11 cellular contexts compared by ENCODE assay signal in the genomic region with DNA sequence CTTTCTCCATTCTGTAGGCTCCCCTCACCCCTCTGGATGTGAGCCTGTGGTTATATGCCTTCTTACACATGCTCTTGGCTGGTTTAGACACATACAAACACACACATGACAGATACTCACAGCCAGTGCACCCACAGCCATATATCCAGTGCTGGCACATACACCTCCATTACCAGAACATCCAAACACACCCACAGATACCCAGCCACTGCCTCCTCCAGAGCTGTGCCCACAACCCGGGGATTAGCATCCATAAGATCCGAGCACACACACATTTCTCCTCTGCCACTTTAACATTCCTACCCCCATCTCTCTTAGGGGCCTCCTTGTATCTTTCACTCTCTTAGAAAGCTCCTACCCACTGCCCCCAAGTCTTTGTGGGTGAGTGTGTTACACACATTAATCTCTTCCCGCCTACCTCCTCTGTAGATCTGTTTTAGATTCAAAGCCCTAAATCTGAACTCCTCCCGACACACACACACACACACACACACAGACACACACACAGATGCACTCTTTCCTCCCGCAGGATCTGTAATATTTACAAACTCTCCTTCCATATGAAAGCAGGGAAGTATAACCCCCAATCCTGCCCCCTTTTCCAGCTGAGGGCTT. TPM values are rescaled to one million over a fixed set of nuclear protein-coding genes. Genes with fewer than 3 reads are reported as not detected.
DNase-seq lines count a peak whose midpoint lies in the region; ATAC-seq and TF ChIP-seq lines count a peak whose summit lies in the region.
"Had no signal": no experiment of that assay in that cellular context is flagged by ENCODE, and none has a peak within 500 bp of the region (broad histone marks: within the 10 kb centered on the region; RNA-seq: fewer than 3 reads in every experiment).

No MANE protein-coding gene starts in this region.

- no peak overlapping the region for H3K4me3 ChIP-seq in stomach

- no peak for TF ChIP-seq CTCF in stomach (IDR thresholded peaks at IDR 0.05)

- no peak for TF ChIP-seq EP300 in stomach (IDR thresholded peaks at IDR 0.05)

- no peaks in the 10 kb centered on the region for H3K9me3 ChIP-seq in stomach
- H3K9me3 ChIP-seq: neutrophil had no signal

- peaks cover 25% of the 10 kb centered on the region for H3K4me1 Mint-ChIP-seq in T-helper 2 cell treated with Interferon-gamma antibody and Interleukin-4, amounts not matched to agents 5 μg/mL and 100 μg/mL, for 36 hours (ENCODE audit: low read depth)

- no peak for DNase-seq in T-helper 2 cell treated with Interferon-gamma antibody and Interleukin-4, amounts not matched to agents 5 μg/mL and 100 μg/mL, for 36 hours (ENCODE audit: low spot score)
- no peak for DNase-seq in T-helper 2 cell
- no peak for DNase-seq in activated naive CD4-positive, alpha-beta T cell treated with anti-CD3 and anti-CD28 coated beads, Interleukin-2, amount 50 U/mL, for 72 hours (ENCODE audit: low spot score in 2 of 2)
- DNase-seq in islet precursor cell: peak; percentile 34
- DNase-seq in stomach: no peak
- no peak for DNase-seq in foreskin melanocyte
- no peak for DNase-seq in mesenteric fat pad (ENCODE audit: low spot score)
- no peak for DNase-seq in kidney tubule cell (ENCODE audit: low spot score)
- DNase-seq: ACHN; NK-92 treated with Interleukin-12 subunit alpha and Interleukin-12 subunit beta, amount 100 ng/mL, for 24 hours had no signal

- 62 to 81% (median 69%) methylated on average over 5 of the region's 5 CpGs for WGBS in stomach, 5 donors

- no peak overlapping the region for H3K4me3 Mint-ChIP-seq in T-helper 2 cell treated with Interferon-gamma antibody and Interleukin-4, amounts not matched to agents 5 μg/mL and 100 μg/mL, for 36 hours

- no peak for ATAC-seq in activated naive CD4-positive, alpha-beta T cell treated with anti-CD3 and anti-CD28 coated beads, Interleukin-2, amount 50 U/mL, for 72 hours

- H3K27ac Mint-ChIP-seq in T-helper 2 cell treated with Interferon-gamma antibody and Interleukin-4, amounts not matched to agents 5 μg/mL and 100 μg/mL, for 36 hours: peak overlapping the region; percentile 46
- peak overlapping the region; percentile 28 to 91 for H3K27ac Mint-ChIP-seq in activated naive CD4-positive, alpha-beta T cell treated with anti-CD3 and anti-CD28 coated beads, Interleukin-2, amount 50 U/mL, for 72 hours

- peaks cover 22% of the 10 kb centered on the region for H3K36me3 Mint-ChIP-seq in T-helper 2 cell treated with Interferon-gamma antibody and Interleukin-4, amounts not matched to agents 5 μg/mL and 100 μg/mL, for 36 hours (ENCODE audit: low read depth)
- peaks cover 0 to 4% of the 10 kb centered on the region in 2 donors for H3K36me3 Mint-ChIP-seq in activated naive CD4-positive, alpha-beta T cell treated with anti-CD3 and anti-CD28 coated beads, Interleukin-2, amount 50 U/mL, for 72 hours

- no peak for TF ChIP-seq POLR2A in stomach (IDR thresholded peaks at IDR 0.05)

- peaks cover 34 to 65% (median 63%) of the 10 kb centered on the region in 4 donors for H3K4me1 ChIP-seq in stomach

- H3K27ac ChIP-seq in stomach: peak overlapping the region in 3 of 5 donors; percentile 93 to 94 (median 94)
- H3K27ac ChIP-seq: neutrophil had no signal

- H3K27me3 Mint-ChIP-seq in T-helper 2 cell treated with Interferon-gamma antibody and Interleukin-4, amounts not matched to agents 5 μg/mL and 100 μg/mL, for 36 hours (ENCODE audit: low read depth): no peaks in the 10 kb centered on the region

- no peaks in the 10 kb centered on the region for H3K9me3 Mint-ChIP-seq in T-helper 2 cell treated with Interferon-gamma antibody and Interleukin-4, amounts not matched to agents 5 μg/mL and 100 μg/mL, for 36 hours
- H3K9me3 Mint-ChIP-seq in activated naive CD4-positive, alpha-beta T cell treated with anti-CD3 and anti-CD28 coated beads, Interleukin-2, amount 50 U/mL, for 72 hours: no peaks in the 10 kb centered on the region

- H3K36me3 ChIP-seq in stomach: peaks cover 37 to 68% (median 56%) of the 10 kb centered on the region in 4 donors

- no peaks in the 10 kb centered on the region for H3K27me3 ChIP-seq in stomach

- intact Hi-C loops in stomach (cut with DNase I; ENCODE audit: low total_unique reads): no loop called here

RNA-seq across cellular contexts. Expression of a gene that starts 4.0 kb away (rescaled TPM):
- 10 to 100 TPM; 37.2 to 53.7 TPM for total RNA-seq in activated naive CD4-positive, alpha-beta T cell treated with anti-CD3 and anti-CD28 coated beads, Interleukin-2, amount 50 U/mL, for 72 hours
- total RNA-seq in stomach (10 to 100 TPM; 26.3 to 75.4 (median 34.8) TPM), mesenteric fat pad (486 TPM)
- 100 to 1,000 TPM in 2 of 3 donors, 10 to 100 TPM in 1; 69.4 to 127 (median 107) TPM for polyA plus RNA-seq in stomach

RNA-seq across cellular contexts. Expression of a gene that starts 18.8 kb away (rescaled TPM):
- not detected for total RNA-seq in activated naive CD4-positive, alpha-beta T cell treated with anti-CD3 and anti-CD28 coated beads, Interleukin-2, amount 50 U/mL, for 72 hours
- total RNA-seq in stomach (under 1 TPM in 1 of 5 donors, not detected in 4; 0.55 TPM), mesenteric fat pad (0.39 TPM)
- polyA plus RNA-seq in stomach: under 1 TPM in 2 of 3 donors, not detected in 1; 0.48 to 0.61 TPM

RNA-seq across cellular contexts. Expression of a gene that starts 53.2 kb away (rescaled TPM):
- 100 to 1,000 TPM; 124 to 170 TPM for total RNA-seq in activated naive CD4-positive, alpha-beta T cell treated with anti-CD3 and anti-CD28 coated beads, Interleukin-2, amount 50 U/mL, for 72 hours
- total RNA-seq in stomach (100 to 1,000 TPM in 3 of 5 donors, 10 to 100 TPM in 2; 85.8 to 267 (median 148) TPM), mesenteric fat pad (127 TPM)
- polyA plus RNA-seq in stomach: 10 to 100 TPM; 39.4 to 45.1 (median 40.7) TPM

RNA-seq across cellular contexts. Expression of a gene that starts 57.7 kb away (rescaled TPM):
- not detected for total RNA-seq in activated naive CD4-positive, alpha-beta T cell treated with anti-CD3 and anti-CD28 coated beads, Interleukin-2, amount 50 U/mL, for 72 hours
- total RNA-seq in stomach: under 1 TPM in 1 of 5 donors, not detected in 4; 0.37 TPM
- polyA plus RNA-seq in stomach: under 1 TPM in 1 of 3 donors, not detected in 2; 0.05 TPM
- total RNA-seq in mesenteric fat pad: 0.39 TPM
